20 cellular contexts compared by ENCODE assay signal in the genomic region with DNA sequence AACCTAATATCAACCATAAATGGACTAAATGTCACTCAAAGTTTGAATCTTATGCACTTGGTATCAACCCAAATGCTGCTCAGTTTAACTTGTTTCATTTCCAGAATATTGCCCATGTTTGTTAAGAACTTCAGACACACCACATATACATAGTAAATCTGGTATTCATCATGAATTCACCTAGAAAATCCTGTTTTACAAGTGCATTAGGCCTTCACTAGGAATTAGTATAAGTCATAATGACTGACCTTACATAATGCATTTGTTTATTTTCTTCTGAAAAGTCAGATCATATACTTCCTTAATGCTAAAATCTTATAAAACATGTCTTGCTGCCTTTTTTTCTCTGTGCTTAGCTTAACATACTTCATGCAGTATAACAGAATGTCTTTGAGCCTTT.
"Had no signal": no experiment of that assay in that cellular context is flagged by ENCODE, and none has a peak within 500 bp of the region (broad histone marks: within the 10 kb centered on the region; RNA-seq: fewer than 3 reads in every experiment).

No MANE protein-coding gene starts in this region.

- H3K36me3 ChIP-seq: SJCRH30 had no signal

- H3K27me3 ChIP-seq: SJCRH30 had no signal

- H3K4me1 ChIP-seq: SJCRH30 had no signal

- H3K27ac ChIP-seq: KMS-11, SJCRH30 had no signal

- ATAC-seq: K562, SK-N-SH treated with all-trans-retinoic acid at 6 μM for 48 hours had no signal

- DNase-seq: Kasumi-1, MM.1S, NCI-H1092 treated with DMSO at 0.1 percent for 48 hours, NCI-H1436, NCI-H187, NCI-H2029, NCI-H2081 treated with DMSO at 0.1 percent for 48 hours, NCI-H2171, NCI-H226, NCI-H446, NCI-H510A, NCI-H524 treated with DMSO at 0.1 percent for 48 hours, NCI-H69, NCI-H774, Right ventricle myocardium superior, RPMI8226, SJCRH30 had no signal

- H3K4me3 ChIP-seq: K562, SJCRH30 had no signal

- H3K4me2 ChIP-seq: KMS-11 had no signal

- H3K9me3 ChIP-seq: SJCRH30 had no signal
